ENCODE assay signal across 12 cellular contexts in genomic region chr15:82305621-82306048, GRCh38. TPM values are rescaled to one million over a fixed set of nuclear protein-coding genes. Genes with fewer than 3 reads are reported as not detected.
DNase-seq lines count a peak whose midpoint lies in the region; ATAC-seq and TF ChIP-seq lines count a peak whose summit lies in the region.
"Had no signal": no experiment of that assay in that cellular context is flagged by ENCODE, and none has a peak within 500 bp of the region (broad histone marks: within the 10 kb centered on the region; RNA-seq: fewer than 3 reads in every experiment).

No MANE protein-coding gene starts in this region.

- H3K36me3 ChIP-seq in esophagus muscularis mucosa: no peaks in the 10 kb centered on the region
- H3K36me3 ChIP-seq: BE2C had no signal

- peaks cover 3% of the 10 kb centered on the region; the same call in 1 of the 2 replicates for H3K27me3 Mint-ChIP-seq in H9 (ENCODE audit: low read depth)
- H3K27me3 Mint-ChIP-seq in osteocyte (ENCODE audit: unreplicated experiment): peaks cover 6% of the 10 kb centered on the region
- H3K27me3 Mint-ChIP-seq in naive thymus-derived CD8-positive, alpha-beta T cell: no peaks in the 10 kb centered on the region
- H3K27me3 Mint-ChIP-seq: CD4-positive, alpha-beta memory T cell had no signal

- no peak overlapping the region for H4K5ac ChIP-seq in H9 (ENCODE audit: insufficient read length, low read depth, low read length)

- no peak overlapping the region for H3K18ac ChIP-seq in H9 (ENCODE audit: insufficient read length, low read depth, low read length)

- H4K8ac ChIP-seq in H9 (replicated peaks; ENCODE audit: insufficient read length, low read depth, low read length): no peak overlapping the region

- peak overlapping the region; percentile 56; the same call in 1 of the 2 replicates for H3K14ac ChIP-seq in H9 (ENCODE audit: insufficient read depth, low read length)

- H3K79me2 ChIP-seq in H9 (ENCODE audit: insufficient read depth, low read length): no peaks in the 10 kb centered on the region

- intact Hi-C loops in esophagus muscularis mucosa (cut with DNase I): no loop called here

- H3K23ac ChIP-seq in H9 (ENCODE audit: insufficient read length, low read depth, low read length): no peak overlapping the region

- H3T11ph ChIP-seq in H9 (ENCODE audit: low read length): no peak overlapping the region

- H3K9me3 ChIP-seq in H9 (ENCODE audit: control insufficient read depth, low read depth, low read length) (no peaks in the 10 kb centered on the region), esophagus muscularis mucosa (peaks cover 0 to 5% (median 2%) of the 10 kb centered on the region in 4 donors)
- H3K9me3 ChIP-seq: BE2C had no signal

- no peak for TF ChIP-seq EP300 in esophagus muscularis mucosa (IDR thresholded peaks at IDR 0.05)

- 0 out of 7 replicates have a peak, but pooled peaks cover 0 to 4% (median 0%) of the 10 kb centered on the region in 3 experiments for H3K36me3 Mint-ChIP-seq in H9 (ENCODE audit: insufficient read depth in 1 of 3, low read depth in 3 of 3)
- H3K36me3 Mint-ChIP-seq in osteocyte (ENCODE audit: unreplicated experiment): peaks cover 3% of the 10 kb centered on the region
- peaks cover 2 to 4% (median 3%) of the 10 kb centered on the region in 3 donors for H3K36me3 Mint-ChIP-seq in naive thymus-derived CD8-positive, alpha-beta T cell

- no peak overlapping the region for H3K4me3 ChIP-seq in esophagus muscularis mucosa
- H3K4me3 ChIP-seq: A549 had no signal

- peak; percentile 1 for DNase-seq in GM10248 (ENCODE audit: extremely low spot score)
- DNase-seq in H9: no peak
- peak; percentile 80 for DNase-seq in esophagus muscularis mucosa (ENCODE audit: extremely low spot score)
- DNase-seq in osteocyte (ENCODE audit: extremely low spot score, unreplicated experiment): peak; percentile 80
- DNase-seq in naive thymus-derived CD8-positive, alpha-beta T cell: no peak
- no peak for DNase-seq in stimulated activated CD4-positive, alpha-beta T cell treated with anti-CD3 and anti-CD28 coated beads, Interleukin-15, amount 100 ng/mL, for 24 hours
- DNase-seq: BE2C, DMS79 had no signal

- no peak overlapping the region for H3K9ac ChIP-seq in H9 (ENCODE audit: extremely low read depth, insufficient read length, low read length)

- no peak overlapping the region for H4K91ac ChIP-seq in H9 (ENCODE audit: insufficient read length, low read depth, low read length)

- no peaks in the 10 kb centered on the region for H3K23me2 ChIP-seq in H9 (ENCODE audit: insufficient read length, low read depth, low read length, poor library complexity, severe bottlenecking)

- no peaks in the 10 kb centered on the region for H3K79me1 ChIP-seq in H9 (ENCODE audit: insufficient read depth, low read depth, low read length, poor library complexity, severe bottlenecking)

- H3K4me3 Mint-ChIP-seq in H9 (no peak overlapping the region), osteocyte (ENCODE audit: unreplicated experiment) (no peak overlapping the region)
- no peak overlapping the region for H3K4me3 Mint-ChIP-seq in naive thymus-derived CD8-positive, alpha-beta T cell

- no peaks in the 10 kb centered on the region for H4K20me1 ChIP-seq in H9 (ENCODE audit: control insufficient read depth, insufficient read depth, insufficient read length)

- H3K27ac ChIP-seq in H9 (ENCODE audit: insufficient read length, low read depth, low read length) (no peak overlapping the region), esophagus muscularis mucosa (replicated peaks in 1 of 4) (no peak overlapping the region)
- H3K27ac ChIP-seq: A549, C4-2B had no signal

- no peak overlapping the region for H2AFZ ChIP-seq in H9 (ENCODE audit: low read length)

- H3K27ac Mint-ChIP-seq in H9 (no peak overlapping the region), osteocyte (ENCODE audit: unreplicated experiment) (no peak overlapping the region)
- H3K27ac Mint-ChIP-seq in naive thymus-derived CD8-positive, alpha-beta T cell: no peak overlapping the region

- POLR2A ChIA-PET in GM10248 (lab: Yijun Ruan, JAX): no interaction called here
- POLR2A ChIA-PET in naive thymus-derived CD8-positive, alpha-beta T cell (lab: Charles Lee): no interaction called here

- H3K4me1 ChIP-seq in H9 (ENCODE audit: insufficient read depth, low read length) (no peaks in the 10 kb centered on the region), esophagus muscularis mucosa (no peaks in the 10 kb centered on the region)
- H3K4me1 ChIP-seq: A549, BE2C had no signal

- H3K4me1 Mint-ChIP-seq in H9: no peaks in the 10 kb centered on the region
- peaks cover 5% of the 10 kb centered on the region for H3K4me1 Mint-ChIP-seq in osteocyte (ENCODE audit: unreplicated experiment)
- H3K4me1 Mint-ChIP-seq in naive thymus-derived CD8-positive, alpha-beta T cell: peaks cover 0 to 3% (median 2%) of the 10 kb centered on the region in 4 donors

- peaks cover 4 to 6% of the 10 kb centered on the region in 2 experiments; a peak in 4 of 5 replicates for H3K9me3 Mint-ChIP-seq in H9
- H3K9me3 Mint-ChIP-seq in osteocyte (ENCODE audit: unreplicated experiment): peaks cover 5% of the 10 kb centered on the region
- peaks cover 0 to 5% (median 3%) of the 10 kb centered on the region in 9 donors for H3K9me3 Mint-ChIP-seq in naive thymus-derived CD8-positive, alpha-beta T cell

- no peak overlapping the region for H3K56ac ChIP-seq in H9 (ENCODE audit: insufficient read length, low read depth, low read length)

- H2AK5ac ChIP-seq in H9 (ENCODE audit: insufficient read length, low read length): no peak overlapping the region

- H2BK15ac ChIP-seq in H9 (ENCODE audit: low read depth, low read length): no peak overlapping the region

- H3K4me2 ChIP-seq in H9 (ENCODE audit: insufficient read depth, insufficient read length, low read length): no peak overlapping the region
- H3K4me2 ChIP-seq: A549 had no signal

- H3K4ac ChIP-seq in H9 (ENCODE audit: low read depth, low read length): no peak overlapping the region

- TF ChIP-seq CTCF in GM10248 (IDR thresholded peaks at IDR 0.05; ENCODE audit: control extremely low read depth, extremely low read depth, low read depth, missing control alignments): no peak
- no peak for TF ChIP-seq CTCF in H9 (conservative IDR thresholded peaks at IDR 0.05)
- no peak for TF ChIP-seq CTCF in esophagus muscularis mucosa (IDR thresholded peaks at IDR 0.05)
- TF ChIP-seq CTCF in osteocyte (IDR thresholded peaks at IDR 0.05): no peak

- H2BK120ac ChIP-seq in H9 (ENCODE audit: low read depth, low read length, poor library complexity, severe bottlenecking): no peak overlapping the region

- CTCF ChIA-PET in GM10248 (lab: Yijun Ruan, JAX): no interaction called here

- TF ChIP-seq POLR2A in esophagus muscularis mucosa (IDR thresholded peaks at IDR 0.05; ENCODE audit: low read depth): no peak

- no CpG with 5 or more reads among the region's 7 CpGs for WGBS in H9 (ENCODE audit: extremely low coverage, insufficient read length, low lambda C conversion rate)
- WGBS in esophagus muscularis mucosa: 90% methylated on average over 7 of the region's 7 CpGs

- no peak for ATAC-seq in HG03135 (IDR thresholded peaks at IDR 0.05; ENCODE audit: unreplicated experiment)
- no peak for ATAC-seq in naive thymus-derived CD8-positive, alpha-beta T cell

- H2BK12ac ChIP-seq in H9 (ENCODE audit: insufficient read length, low read depth, low read length): no peak overlapping the region

- H3K27me3 ChIP-seq in H9 (ENCODE audit: insufficient read depth, low read length): no peaks in the 10 kb centered on the region
- H3K27me3 ChIP-seq in esophagus muscularis mucosa: no peaks in the 10 kb centered on the region
- H3K27me3 ChIP-seq: BE2C had no signal

- H2BK20ac ChIP-seq in H9 (ENCODE audit: low read depth, low read length, poor library complexity, severe bottlenecking): no peak overlapping the region

- H2BK5ac ChIP-seq in H9 (ENCODE audit: insufficient read length, low read length): no peak overlapping the region

RNA-seq across cellular contexts. Expression of gene SAXO2, which starts 43.0 kb away (rescaled TPM):
- 2.6 and 3.1 TPM in 2 replicates for total RNA-seq in H9 (2021)
- 1 to 10 TPM in 2 of 4 donors, under 1 TPM in 1, not detected in 1; 0.39 to 1.7 (median 1.3) TPM for total RNA-seq in esophagus muscularis mucosa
- total RNA-seq in osteocyte: 1.4 and 2.0 TPM in 2 replicates
- total RNA-seq in naive thymus-derived CD8-positive, alpha-beta T cell: 1 to 10 TPM; 3.9 to 5.1 TPM
- polyA plus RNA-seq in naive thymus-derived CD8-positive, alpha-beta T cell: 1 to 10 TPM in 2 of 3 donors, not detected in 1; 2.1 TPM

RNA-seq across cellular contexts. Expression of gene EFL1, which starts 43.1 kb away (rescaled TPM):
- total RNA-seq in H9 (2021) (27.8 and 29.4 TPM in 2 replicates), esophagus muscularis mucosa (10 to 100 TPM; 13.0 to 17.4 (median 13.2) TPM), osteocyte (15.8 and 17.9 TPM in 2 replicates)
- total RNA-seq in naive thymus-derived CD8-positive, alpha-beta T cell: 10 to 100 TPM; 20.5 to 22.6 TPM
- 10 to 100 TPM; 10.5 to 15.9 (median 13.9) TPM for polyA plus RNA-seq in naive thymus-derived CD8-positive, alpha-beta T cell

RNA-seq across cellular contexts. Expression of gene GOLGA6L10, which starts 43.6 kb away (rescaled TPM):
- 2.0 TPM in 2 replicates for total RNA-seq in H9 (2021)
- 1 to 10 TPM in 2 of 4 donors, under 1 TPM in 2; 0.33 to 1.7 (median 0.99) TPM for total RNA-seq in esophagus muscularis mucosa
- total RNA-seq in osteocyte: 1.6 and 2.9 TPM in 2 replicates
- 1 to 10 TPM; 3.8 to 4.7 TPM for total RNA-seq in naive thymus-derived CD8-positive, alpha-beta T cell
- under 1 TPM in 2 of 3 donors, not detected in 1; 0.05 to 0.30 TPM for polyA plus RNA-seq in naive thymus-derived CD8-positive, alpha-beta T cell

Comparison
In these comparisons a context has a peak if more than half of its experiments do, and no peak if none do; other contexts are left out.
1. DNase-seq: peak in GM10248 (single experiment), esophagus muscularis mucosa (single experiment) and osteocyte (single experiment); none in H9 (single experiment), naive thymus-derived CD8-positive, alpha-beta T cell (0 of 10) and stimulated activated CD4-positive, alpha-beta T cell treated with anti-CD3 and anti-CD28 coated beads, Interleukin-15, amount 100 ng/mL, for 24 hours (single experiment).